8 cellular contexts compared by ENCODE assay signal in genomic region chr20:43868091-43868490, GRCh38. TPM values are rescaled to one million over a fixed set of nuclear protein-coding genes. Genes with fewer than 3 reads are reported as not detected.
"Had no signal": no experiment of that assay in that cellular context is flagged by ENCODE, and none has a peak within 500 bp of the region (broad histone marks: within the 10 kb centered on the region; RNA-seq: fewer than 3 reads in every experiment).

No MANE protein-coding gene starts in this region.

- FAIRE-seq: G401.6, GM12891, GM12892, GM18507, GM19239 had no signal

- DNase-seq: GDM1, GF-D8 had no signal

RNA-seq across cellular contexts. Expression of gene TOX2, which starts 46.6 kb away (rescaled TPM):
- total RNA-seq: G401 had no signal
